Comparison of ENCODE assay signal across 9 cellular contexts in genomic region chr7:21507627-21508343, GRCh38. TPM values are rescaled to one million over a fixed set of nuclear protein-coding genes. Genes with fewer than 3 reads are reported as not detected.
DNase-seq lines count a peak whose midpoint lies in the region; TF ChIP-seq lines count a peak whose summit lies in the region.
"Had no signal": no experiment of that assay in that cellular context is flagged by ENCODE, and none has a peak within 500 bp of the region (broad histone marks: within the 10 kb centered on the region; RNA-seq: fewer than 3 reads in every experiment).

No MANE protein-coding gene starts in this region.

- H4K20me1 ChIP-seq in SU-DHL-6 (ENCODE audit: low read depth, low read length) (no peaks in the 10 kb centered on the region), fibroblast of lung (ENCODE audit: control insufficient read depth, extremely low read depth, insufficient read depth, low read length) (no peaks in the 10 kb centered on the region)

- H3K4ac ChIP-seq in neuronal stem cell (ENCODE audit: low read length): no peak overlapping the region

- 0 out of 2 replicates have a peak, but pooled peaks cover 6% of the 10 kb centered on the region for H3K9me3 ChIP-seq in SU-DHL-6 (ENCODE audit: insufficient read depth, low read length)
- no peaks in the 10 kb centered on the region for H3K9me3 ChIP-seq in fibroblast of lung (ENCODE audit: control insufficient read depth, insufficient read depth, low read depth, low read length)
- peaks cover 7 to 11% of the 10 kb centered on the region in 2 donors for H3K9me3 ChIP-seq in neuronal stem cell (replicated peaks in 1 of 2; ENCODE audit: control insufficient read depth in 2 of 2, insufficient read depth in 1 of 2, low read depth in 1 of 2, low read length in 2 of 2)

- H3K14ac ChIP-seq in neuronal stem cell (ENCODE audit: low read length): no peak overlapping the region

- H2BK15ac ChIP-seq in neuronal stem cell (ENCODE audit: low read length): no peak overlapping the region

- no peak overlapping the region for H4K91ac ChIP-seq in neuronal stem cell (ENCODE audit: low read depth, low read length, poor library complexity)

- H3F3A ChIP-seq in SU-DHL-6 (ENCODE audit: insufficient read depth): no peaks in the 10 kb centered on the region

- peaks cover 3% of the 10 kb centered on the region for H3K79me1 ChIP-seq in neuronal stem cell (ENCODE audit: low read depth, low read length)

- DNase-seq in COLO829 (ENCODE audit: low spot score) (peak; percentile 32), H7 (peak; percentile 33), fibroblast of lung (ENCODE audit: low read depth in 2 of 2) (peak; percentile 15 to 63), neuronal stem cell (ENCODE audit: low spot score) (peak; percentile 5), lower leg skin (ENCODE audit: low spot score in 2 of 2) (no peak), posterior vena cava (ENCODE audit: low spot score) (no peak), NCI-H2227 treated with DMSO at 0.1 percent for 48 hours (lab: John Stamatoyannopoulos, UW) (no peak)

- H3K4me1 ChIP-seq in fibroblast of lung (ENCODE audit: control insufficient read depth, extremely low read depth, insufficient read depth, low read length): no peaks in the 10 kb centered on the region
- H3K4me1 ChIP-seq in neuronal stem cell (ENCODE audit: control insufficient read depth in 2 of 2, insufficient read depth in 1 of 2, low read depth in 1 of 2, low read length in 2 of 2): no peaks in the 10 kb centered on the region

- H2BK120ac ChIP-seq in neuronal stem cell (ENCODE audit: low read depth, low read length): no peak overlapping the region

- H3K27me3 ChIP-seq in H7 (ENCODE audit: control insufficient read depth, insufficient read depth, low read length) (no peaks in the 10 kb centered on the region), SU-DHL-6 (ENCODE audit: low read length) (no peaks in the 10 kb centered on the region), fibroblast of lung (ENCODE audit: control insufficient read depth, insufficient read depth, low read length) (no peaks in the 10 kb centered on the region), neuronal stem cell (ENCODE audit: control insufficient read depth in 3 of 3, insufficient read depth in 3 of 3, low read depth in 1 of 3, low read length in 3 of 3) (no peaks in the 10 kb centered on the region)

- intact Hi-C loops in lower leg skin (cut with DNase I; ENCODE audit: low total_unique reads): no loop called here
- intact Hi-C loops in posterior vena cava (cut with DNase I): no loop called here

- H3K36me3 ChIP-seq in H7 (replicated peaks; ENCODE audit: control insufficient read depth, insufficient read depth, low read length) (peaks cover 2% of the 10 kb centered on the region), SU-DHL-6 (ENCODE audit: low read length) (peaks cover 12% of the 10 kb centered on the region; the same call in 1 of the 2 replicates), fibroblast of lung (ENCODE audit: control insufficient read depth, insufficient read depth, low read length) (no peaks in the 10 kb centered on the region), neuronal stem cell (replicated peaks in 1 of 2; ENCODE audit: control insufficient read depth in 2 of 2, insufficient read depth in 2 of 2, low read length in 2 of 2) (peaks cover 8 to 20% of the 10 kb centered on the region in 2 donors)

- H4K8ac ChIP-seq in neuronal stem cell (ENCODE audit: low read depth, low read length): no peak overlapping the region

- no CpG with 5 or more reads among the region's 8 CpGs for WGBS in neuronal stem cell (ENCODE audit: extremely low coverage in 2 of 2, insufficient read length in 2 of 2, insufficient replicate concordance in 1 of 2), 2 donors
- 91 to 96% methylated on average over 8 of the region's 8 CpGs for WGBS in lower leg skin, 2 donors

- H3K79me2 ChIP-seq in SU-DHL-6 (ENCODE audit: insufficient read depth, low read length): no peaks in the 10 kb centered on the region
- H3K79me2 ChIP-seq in fibroblast of lung (ENCODE audit: control insufficient read depth, insufficient read depth, low read length): no peaks in the 10 kb centered on the region

- H2AK5ac ChIP-seq in neuronal stem cell (ENCODE audit: low read depth, low read length): no peak overlapping the region

- H2BK12ac ChIP-seq in neuronal stem cell (ENCODE audit: low read length): no peak overlapping the region

- TF ChIP-seq CTCF in SU-DHL-6 (IDR thresholded peaks at IDR 0.05; ENCODE audit: insufficient read depth, low read length, poor library complexity, severe bottlenecking) (peak; percentile 57), fibroblast of lung (conservative IDR thresholded peaks at IDR 0.05 in 1 of 2, IDR thresholded peaks at IDR 0.05 in 1 of 2; ENCODE audit: low read depth in 1 of 2, low read length in 2 of 2) (peak; percentile 86 to 87), lower leg skin (IDR thresholded peaks at IDR 0.05) (no peak)

- H3K9ac ChIP-seq in SU-DHL-6 (ENCODE audit: low read length): no peak overlapping the region
- H3K9ac ChIP-seq in fibroblast of lung (ENCODE audit: insufficient read depth, low read length): no peak overlapping the region
- no peak overlapping the region for H3K9ac ChIP-seq in neuronal stem cell (ENCODE audit: low read depth, low read length, poor library complexity)

- TF ChIP-seq POLR2A in lower leg skin (IDR thresholded peaks at IDR 0.05): no peak

- no peak overlapping the region for H3K4me2 ChIP-seq in SU-DHL-6 (ENCODE audit: low read depth, low read length, poor library complexity, severe bottlenecking)
- H3K4me2 ChIP-seq in fibroblast of lung (ENCODE audit: extremely low read depth, insufficient read depth, low read length): no peak overlapping the region
- no peak overlapping the region for H3K4me2 ChIP-seq in neuronal stem cell (ENCODE audit: insufficient read depth, low read length, poor library complexity, severe bottlenecking)

- no peak overlapping the region for H3K23ac ChIP-seq in neuronal stem cell (ENCODE audit: low read depth, low read length, poor library complexity)

- H2BK5ac ChIP-seq in neuronal stem cell (ENCODE audit: low read length): no peak overlapping the region

- H3K27ac ChIP-seq in SU-DHL-6 (ENCODE audit: low read depth, low read length) (no peak overlapping the region), fibroblast of lung (ENCODE audit: insufficient read depth, low read length) (no peak overlapping the region), neuronal stem cell (replicated peaks; ENCODE audit: low read length) (no peak overlapping the region)
- H3K27ac ChIP-seq: SK-N-MC had no signal

- H3K4me3 ChIP-seq in H7 (ENCODE audit: insufficient read depth, low read depth, low read length) (no peak overlapping the region), SU-DHL-6 (ENCODE audit: insufficient read depth, low read length, poor library complexity, severe bottlenecking) (no peak overlapping the region), fibroblast of lung (replicated peaks in 1 of 4; ENCODE audit: control extremely low read depth in 1 of 4, insufficient read depth in 1 of 4, low read depth in 3 of 4, low read length in 4 of 4) (no peak overlapping the region), neuronal stem cell (ENCODE audit: low read length in 2 of 2) (no peak overlapping the region), lower leg skin (ENCODE audit: low read depth, poor library complexity, severe bottlenecking) (no peak overlapping the region)
- H3K4me3 ChIP-seq: SK-N-MC had no signal

- no peaks in the 10 kb centered on the region for H3K9me2 ChIP-seq in SU-DHL-6 (replicated peaks; ENCODE audit: insufficient read depth, low read length)

- no peak overlapping the region for H2AFZ ChIP-seq in SU-DHL-6 (ENCODE audit: low read depth, low read length, severe bottlenecking)
- no peak overlapping the region for H2AFZ ChIP-seq in fibroblast of lung (ENCODE audit: low read length)
- no peak overlapping the region for H2AFZ ChIP-seq in neuronal stem cell (ENCODE audit: low read length)

- H3K18ac ChIP-seq in neuronal stem cell (ENCODE audit: low read length): no peak overlapping the region

RNA-seq across cellular contexts. Expression of gene DNAH11, which starts 35.1 kb away (rescaled TPM):
- 1.6 and 1.8 TPM in 2 replicates for total RNA-seq in H7 (2014; rRNA removed; shearing (Covaris generic))
- total RNA-seq in fibroblast of lung (under 0.01 and 0.33 TPM in 2 replicates), lower leg skin (10 to 100 TPM in 1 of 4 donors, 1 to 10 TPM in 2, under 1 TPM in 1; 0.88 to 10.0 (median 4.1) TPM), posterior vena cava (under 1 TPM; 0.51 to 0.81 TPM)
- 0.16 and 0.34 TPM in 2 replicates for polyA plus RNA-seq in fibroblast of lung
- 0.16 and 0.49 TPM in 2 replicates for polyA plus RNA-seq in fibroblast of lung (2012)
- not detected in 2 replicates for polyA minus RNA-seq in fibroblast of lung (ENCODE audit: low replicate concordance)
- 0.21 TPM for polyA plus RNA-seq in neuronal stem cell (2013, experiment 1 of 2)
- polyA plus RNA-seq in neuronal stem cell (2013, experiment 2 of 2): 0.19 TPM

Comparison
In these comparisons a context has a peak if more than half of its experiments do, and no peak if none do; other contexts are left out.
1. DNase-seq: peak in COLO829 (single experiment), H7 (single experiment), fibroblast of lung (2 of 2) and neuronal stem cell (single experiment); none in lower leg skin (0 of 2), posterior vena cava (single experiment) and NCI-H2227 treated with DMSO at 0.1 percent for 48 hours (single experiment).
2. CTCF ChIP-seq: peak in SU-DHL-6 (single experiment) and fibroblast of lung (2 of 2); none in lower leg skin (0 of 3).